27 cellular contexts compared by ENCODE assay signal in genomic region chr10:13650961-13651360, GRCh38.
"Had no signal": no experiment of that assay in that cellular context is flagged by ENCODE, and none has a peak within 500 bp of the region (broad histone marks: within the 10 kb centered on the region; RNA-seq: fewer than 3 reads in every experiment).

No MANE protein-coding gene starts in this region.

- ATAC-seq: activated T-cell treated with anti-CD3 and anti-CD28 coated beads, Interleukin-2, amount 50 U/mL, for 72 hours; left lung; lower lobe of right lung; psoas muscle; T-cell had no signal

- H3K27ac ChIP-seq: breast epithelium, left lung, lower lobe of right lung, neutrophil, parathyroid adenoma, psoas muscle, testis, transverse colon had no signal

- H3K9ac ChIP-seq: parathyroid adenoma had no signal

- H3K27me3 ChIP-seq: breast epithelium, left lung, neutrophil, testis, transverse colon had no signal

- H3K9me3 ChIP-seq: breast epithelium, left lung, lower lobe of right lung, neutrophil, psoas muscle, testis, transverse colon had no signal

- H2AFZ ChIP-seq: parathyroid adenoma had no signal

- H3K4me3 Mint-ChIP-seq: activated naive CD8-positive, alpha-beta T cell treated with anti-CD3 and anti-CD28 coated beads, Interleukin-2, amount 10 ng/mL, durations not matched to agents 7 days and 5 days; dendritic cell treated with granulocyte-macrophage colony-stimulating factor and Interleukin-4, amounts not matched to agents 40 ng/mL and 50 ng/mL, for 4 days; nephron progenitor cell; T-cell; T-helper 2 cell treated with Interferon-gamma antibody and Interleukin-4, amounts not matched to agents 5 μg/mL and 100 μg/mL, for 36 hours had no signal

- H3K4me3 ChIP-seq: breast epithelium, left lung, lower lobe of right lung, psoas muscle, testis, transverse colon had no signal

- H3K27ac Mint-ChIP-seq: activated naive CD8-positive, alpha-beta T cell treated with anti-CD3 and anti-CD28 coated beads, Interleukin-2, amount 10 ng/mL, durations not matched to agents 7 days and 5 days; activated T-cell treated with anti-CD3 and anti-CD28 coated beads, Interleukin-2, amount 50 U/mL, for 72 hours; dendritic cell treated with granulocyte-macrophage colony-stimulating factor and Interleukin-4, amounts not matched to agents 40 ng/mL and 50 ng/mL, for 4 days; T-cell; T-helper 2 cell treated with Interferon-gamma antibody and Interleukin-4, amounts not matched to agents 5 μg/mL and 100 μg/mL, for 36 hours had no signal

- H3K4me1 ChIP-seq: breast epithelium, left lung, lower lobe of right lung, parathyroid adenoma, psoas muscle, testis, transverse colon had no signal

- H3K79me2 ChIP-seq: parathyroid adenoma had no signal

- FAIRE-seq: frontal cortex, islet of Langerhans, urothelium cell line had no signal

- H3K9me3 Mint-ChIP-seq: activated naive CD8-positive, alpha-beta T cell treated with anti-CD3 and anti-CD28 coated beads, Interleukin-2, amount 10 ng/mL, durations not matched to agents 7 days and 5 days; activated T-cell treated with anti-CD3 and anti-CD28 coated beads, Interleukin-2, amount 50 U/mL, for 72 hours; dendritic cell treated with granulocyte-macrophage colony-stimulating factor and Interleukin-4, amounts not matched to agents 40 ng/mL and 50 ng/mL, for 4 days; nephron progenitor cell; T-cell; T-helper 2 cell treated with Interferon-gamma antibody and Interleukin-4, amounts not matched to agents 5 μg/mL and 100 μg/mL, for 36 hours had no signal

- H3K27me3 Mint-ChIP-seq: activated naive CD8-positive, alpha-beta T cell treated with anti-CD3 and anti-CD28 coated beads, Interleukin-2, amount 10 ng/mL, durations not matched to agents 7 days and 5 days; dendritic cell treated with granulocyte-macrophage colony-stimulating factor and Interleukin-4, amounts not matched to agents 40 ng/mL and 50 ng/mL, for 4 days; T-cell had no signal

- H3K36me3 ChIP-seq: breast epithelium had no signal

- DNase-seq: activated CD4-positive, alpha-beta T cell treated with anti-CD3 and anti-CD28 coated beads for 4 hours; activated CD4-positive, alpha-beta T cell treated with anti-CD3 and anti-CD28 coated beads, Interleukin-2, amount 50 U/mL, for 4 hours; activated effector memory CD4-positive, alpha-beta T cell treated with Interleukin-2 at 50 U/mL for 16 hours; activated naive CD4-positive, alpha-beta T cell treated with Interleukin-2 at 50 U/mL for 16 hours; activated naive CD8-positive, alpha-beta T cell treated with anti-CD3 and anti-CD28 coated beads, Interleukin-2, amount 10 ng/mL, durations not matched to agents 7 days and 5 days; activated T-cell treated with anti-CD3 and anti-CD28 coated beads for 4 hours; activated T-cell treated with anti-CD3 and anti-CD28 coated beads, Interleukin-2, amount 50 U/mL, for 72 hours; central memory CD4-positive, alpha-beta T cell; left lung; lower lobe of right lung; mesenchymal stem cell; nephron progenitor cell; psoas muscle; stimulated activated CD4-positive, alpha-beta T cell treated with anti-CD3 and anti-CD28 coated beads, Interleukin-15, amount 100 ng/mL, for 24 hours; stimulated activated CD4-positive, alpha-beta T cell treated with anti-CD3 and anti-CD28 coated beads, Interleukin-2, amount 100 ng/mL, for 24 hours; stimulated activated naive CD4-positive, alpha-beta T cell; T-cell; testis; transverse colon had no signal
